ENCODE assay signal across 11 cellular contexts in the genomic region with DNA sequence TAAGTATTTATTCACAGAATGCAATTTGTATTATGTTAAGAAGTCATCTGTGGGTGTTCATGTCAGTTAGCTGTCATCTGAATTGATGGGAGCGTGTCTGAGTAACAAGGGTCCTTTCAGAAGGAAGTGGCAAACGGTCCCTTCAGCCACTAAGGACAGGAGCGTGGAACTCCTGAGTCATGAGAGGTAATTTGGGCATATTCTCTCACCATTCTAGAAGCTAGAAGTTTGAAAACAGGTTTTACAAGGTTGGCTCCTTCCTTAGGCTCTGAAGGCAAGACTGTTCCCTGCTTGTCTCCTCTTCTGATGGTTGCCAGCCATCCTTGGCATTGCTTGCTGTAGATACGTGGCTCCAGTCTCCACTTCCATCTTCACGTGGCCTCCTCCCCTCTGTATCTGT. TPM values are rescaled to one million over a fixed set of nuclear protein-coding genes. Genes with fewer than 3 reads are reported as not detected.
DNase-seq lines count a peak whose midpoint lies in the region; ATAC-seq and TF ChIP-seq lines count a peak whose summit lies in the region.
"Had no signal": no experiment of that assay in that cellular context is flagged by ENCODE, and none has a peak within 500 bp of the region (broad histone marks: within the 10 kb centered on the region; RNA-seq: fewer than 3 reads in every experiment).

No MANE protein-coding gene starts in this region.

- TF ChIP-seq POLR2A in HCT116 (IDR thresholded peaks at IDR 0.05; ENCODE audit: borderline replicate concordance, extremely low read depth, insufficient read depth, insufficient read length) (no peak), prostate gland (IDR thresholded peaks at IDR 0.05) (peak; percentile 15), testis (IDR thresholded peaks at IDR 0.05) (no peak)

- no peak overlapping the region for H3K27ac ChIP-seq in HCT116 (ENCODE audit: low read depth, low read length)
- H3K27ac ChIP-seq in prostate gland, result peak overlapping the region; percentile 70 to 92
- H3K27ac ChIP-seq in OCI-LY7 (ENCODE audit: low read depth, low read length, poor library complexity, severe bottlenecking), result no peak overlapping the region
- peak overlapping the region in 1 of 2 donors; percentile 29 for H3K27ac ChIP-seq in testis

- H3K36me3 ChIP-seq in HCT116 (ENCODE audit: control insufficient read depth in 1 of 2, insufficient read depth in 2 of 2, low read length in 2 of 2) (no peaks in the 10 kb centered on the region), prostate gland (peaks cover 0 to 4% of the 10 kb centered on the region in 2 donors), OCI-LY7 (ENCODE audit: insufficient read depth, low read length) (no peaks in the 10 kb centered on the region), testis (ENCODE audit: low read depth, missing control alignments) (no peaks in the 10 kb centered on the region)

- H3K4me3 ChIP-seq in HCT116 (replicated peaks in 1 of 2; ENCODE audit: low read depth in 1 of 2, low read length in 2 of 2) (no peak overlapping the region), prostate gland (no peak overlapping the region), OCI-LY7 (ENCODE audit: low read depth, low read length, poor library complexity, severe bottlenecking) (no peak overlapping the region), testis (no peak overlapping the region)

- H3K9me3 ChIP-seq in HCT116 (ENCODE audit: control insufficient read depth in 1 of 2, insufficient read depth in 1 of 2, low read depth in 1 of 2, low read length in 2 of 2) (no peaks in the 10 kb centered on the region), prostate gland (no peaks in the 10 kb centered on the region), OCI-LY7 (ENCODE audit: low read length) (no peaks in the 10 kb centered on the region), testis (no peaks in the 10 kb centered on the region)

- DNase-seq in HCT116 (ENCODE audit: low read depth, low spot score) (no peak), NOMO-1 treated with DMSO at 0.1 percent for 48 hours (lab: John Stamatoyannopoulos, UW; ENCODE audit: unreplicated experiment) (peak; percentile 84), prostate gland (ENCODE audit: low spot score) (no peak), OCI-LY7 (ENCODE audit: low spot score) (no peak), testis (no peak)
- DNase-seq: activated naive CD4-positive, alpha-beta T cell treated with anti-CD3 and anti-CD28 coated beads, Interleukin-2, amount 10 ng/mL, durations not matched to agents 7 days and 5 days; CD4-positive, CD25-positive, alpha-beta regulatory T cell had no signal

- no peak for TF ChIP-seq CTCF in HCT116 (IDR thresholded peaks at IDR 0.05 in 2 of 3, conservative IDR thresholded peaks at IDR 0.05 in 1 of 3; ENCODE audit: borderline replicate concordance in 1 of 3, insufficient read depth in 1 of 3, low read depth in 2 of 3, low read length in 2 of 3)
- TF ChIP-seq CTCF in prostate gland (IDR thresholded peaks at IDR 0.05), result no peak
- TF ChIP-seq CTCF in OCI-LY7 (conservative IDR thresholded peaks at IDR 0.05; ENCODE audit: low read length), result no peak
- no peak for TF ChIP-seq CTCF in testis (IDR thresholded peaks at IDR 0.05)

- RAD21 ChIA-PET in HCT116 (lab: Charles Lee; ENCODE audit: low non-redundant PET in 1 of 2, low total read pairs in 2 of 2, uncharacterized antibody in 2 of 2, unreplicated experiment in 2 of 2), result no interaction called here

- H3K27me3 ChIP-seq in HCT116 (ENCODE audit: insufficient read depth, low read length) (no peaks in the 10 kb centered on the region), prostate gland (replicated peaks; ENCODE audit: insufficient read depth) (no peaks in the 10 kb centered on the region), testis (no peaks in the 10 kb centered on the region)

- CTCF ChIA-PET in HCT116 (lab: Charles Lee), result interaction anchor here (0.8 kb wide), 1 partner anchor 99 kb away, joined by 3 read pairs; no protein-coding TSS in a partner anchor
- CTCF ChIA-PET in OCI-LY7 (lab: Charles Lee; ENCODE audit: unreplicated experiment), result interaction anchor here (0.9 kb wide), 1 partner anchor 11 kb away, joined by 3 read pairs; no protein-coding TSS in a partner anchor

- no peak overlapping the region for H2AFZ ChIP-seq in HCT116 (ENCODE audit: low read depth, low read length, poor library complexity, severe bottlenecking)
- no peak overlapping the region for H2AFZ ChIP-seq in OCI-LY7 (ENCODE audit: low read length)

- BruUV-seq in HCT116 (replicated peaks; lab: Mats Ljungman, UMichigan) (no TSS peak), OCI-LY7 (replicated peaks; lab: Mats Ljungman, UMichigan) (no TSS peak)

- TF ChIP-seq RAD21 in HCT116 (IDR thresholded peaks at IDR 0.05; ENCODE audit: low read depth), result no peak

- H4K20me1 ChIP-seq in HCT116 (ENCODE audit: insufficient read depth) (no peaks in the 10 kb centered on the region; the same call in 1 of the 2 replicates), OCI-LY7 (ENCODE audit: insufficient read depth, low read length) (no peaks in the 10 kb centered on the region)

- no peaks in the 10 kb centered on the region for H3K9me2 ChIP-seq in HCT116 (ENCODE audit: insufficient read depth)
- H3K9me2 ChIP-seq in OCI-LY7 (ENCODE audit: insufficient read depth, low read length), result no peaks in the 10 kb centered on the region

- H3K4me2 ChIP-seq in HCT116 (ENCODE audit: low read length), result peak overlapping the region; percentile 6; the same call in 1 of the 2 replicates
- H3K4me2 ChIP-seq in OCI-LY7 (ENCODE audit: low read length), result no peak overlapping the region

- 55% methylated on average over 5 of the region's 5 CpGs for WGBS in prostate gland
- 79 to 85% methylated on average over 5 of the region's 5 CpGs for WGBS in testis, 2 donors

- POLR2A ChIA-PET in HCT116 (lab: Charles Lee), result no interaction called here
- POLR2A ChIA-PET in OCI-LY7 (lab: Charles Lee), result interaction anchor here (0.8 kb wide), 1 partner anchor 21 kb away, joined by 3 read pairs; no protein-coding TSS in a partner anchor

- H3K9ac ChIP-seq in HCT116 (ENCODE audit: low read length), result no peak overlapping the region

- peaks cover 28 to 65% of the 10 kb centered on the region in 2 experiments for H3K4me1 ChIP-seq in HCT116 (ENCODE audit: control insufficient read depth in 1 of 2, insufficient read depth in 2 of 2, low read length in 2 of 2)
- peaks cover 27% of the 10 kb centered on the region for H3K4me1 ChIP-seq in prostate gland (replicated peaks)
- peaks cover 5% of the 10 kb centered on the region for H3K4me1 ChIP-seq in OCI-LY7 (ENCODE audit: insufficient read depth, low read length, poor library complexity, severe bottlenecking)
- H3K4me1 ChIP-seq in testis, result peaks cover 31% of the 10 kb centered on the region

- no peaks in the 10 kb centered on the region for H3K79me2 ChIP-seq in HCT116 (ENCODE audit: insufficient read depth, low read length)
- H3K79me2 ChIP-seq in OCI-LY7 (ENCODE audit: insufficient read depth, low read depth, low read length), result no peaks in the 10 kb centered on the region

- no peak for ATAC-seq in HCT116
- peak; percentile 83 for ATAC-seq in esophagus mucosa
- ATAC-seq in GM19023 (IDR thresholded peaks at IDR 0.05; ENCODE audit: unreplicated experiment), result no peak
- no peak for ATAC-seq in HG02884 (IDR thresholded peaks at IDR 0.05; ENCODE audit: unreplicated experiment)
- ATAC-seq: sciatic nerve had no signal

- intact Hi-C loops in HCT116 (cut with micrococcal nuclease) (no loop called here), prostate gland (cut with DNase I) (no loop called here), OCI-LY7 (cut with micrococcal nuclease; ENCODE audit: unreplicated experiment) (no loop called here), testis (cut with DNase I; ENCODE audit: low total_unique reads) (no loop called here)

TF ChIP-seq in HCT116, 20 proteins besides CTCF, POLR2A, EP300 and RAD21:
- TF ChIP-seq EZH2 (IDR thresholded peaks at IDR 0.05) (no peak), SRF (IDR thresholded peaks at IDR 0.05; ENCODE audit: low read depth) (no peak), FOSL1 (IDR thresholded peaks at IDR 0.05; ENCODE audit: low read depth) (no peak), ZFX (IDR thresholded peaks at IDR 0.05) (no peak), ZNF274 (IDR thresholded peaks at IDR 0.05; ENCODE audit: low read depth, low read length) (no peak), CBX3 (IDR thresholded peaks at IDR 0.05; ENCODE audit: low read depth) (no peak)

RNA-seq across cellular contexts. Expression of a gene that starts 19.7 kb away (rescaled TPM):
- total RNA-seq in HCT116 (2021; ENCODE audit: unreplicated experiment), result 40.8 TPM
- polyA plus RNA-seq in HCT116 (2012), result 23.2 and 26.8 TPM in 2 replicates
- total RNA-seq in esophagus mucosa, result 49.1 TPM
- 100 to 1,000 TPM; 111 to 253 TPM for total RNA-seq in prostate gland
- total RNA-seq in OCI-LY7 (2014; rRNA removed; shearing (Covaris generic)), result 12.6 and 16.1 TPM in 2 replicates
- 22.8 and 30.3 TPM in 2 replicates for total RNA-seq in OCI-LY7 (2022)
- total RNA-seq in testis, result 100 to 1,000 TPM in 1 of 2 donors, 10 to 100 TPM in 1; 82.5 to 109 TPM
- 214 TPM for polyA plus RNA-seq in testis (ENCODE audit: insufficient read depth, low read depth, low replicate concordance)

Comparison
In these comparisons a context has a peak if more than half of its experiments do, and no peak if none do; other contexts are left out.
1. H3K27ac ChIP-seq: peak in prostate gland (2 of 2); none in HCT116 (single experiment) and OCI-LY7 (single experiment).